In genomic region chr17:7294614-7295153, GRCh38 we compare ENCODE assay signal across 8 cellular contexts. TPM values are rescaled to one million over a fixed set of nuclear protein-coding genes. Genes with fewer than 3 reads are reported as not detected.
DNase-seq lines count a peak whose midpoint lies in the region; ATAC-seq and TF ChIP-seq lines count a peak whose summit lies in the region.

TSS of gene YBX2 (minus strand) at chr17:7294639. CDS start at chr17:7294500, 139 bp downstream.

- ATAC-seq in GM19023 (IDR thresholded peaks at IDR 0.05; ENCODE audit: unreplicated experiment): no peak

- H3K27me3 Mint-ChIP-seq in neural progenitor cell (ENCODE audit: insufficient read depth, low read depth): peaks cover 28% of the 10 kb centered on the region

- POLR2A ChIA-PET in HEK293 (lab: Yijun Ruan, JAX): no interaction called here

- TF ChIP-seq EP300 in tibial nerve (IDR thresholded peaks at IDR 0.05): no peak

- H3K9ac ChIP-seq in neural progenitor cell: no peak within 1 kb of the TSS

- DNase-seq in AG09309 (ENCODE audit: low read depth) (no peak), NCI-H526 (lab: John Stamatoyannopoulos, UW) (peak; percentile 77 to 97), erythroblast (lab: John Stamatoyannopoulos, UW) (peak; percentile 76 to 80), neural progenitor cell (ENCODE audit: low spot score) (peak; percentile 95), tibial nerve (ENCODE audit: low spot score in 2 of 2) (no peak)
- DNase-seq in activated CD8-positive, alpha-beta memory T cell treated with anti-CD3 and anti-CD28 coated beads, Interleukin-2, amount 50 U/mL, for 48 hours: peak; percentile 88

- H3K4me1 ChIP-seq in HEK293 (ENCODE audit: control insufficient read depth, insufficient read depth, low read length): peaks cover 6% of the 10 kb centered on the region; the same call in 1 of the 2 replicates
- peaks cover 7% of the 10 kb centered on the region for H3K4me1 ChIP-seq in neural progenitor cell
- peaks cover 0 to 38% (median 25%) of the 10 kb centered on the region in 4 donors for H3K4me1 ChIP-seq in tibial nerve

- peak within 1 kb of the TSS; percentile 80 for H3K4me3 Mint-ChIP-seq in neural progenitor cell

- CTCF ChIA-PET in HEK293 (lab: Yijun Ruan, JAX): no interaction called here

- peaks cover 11% of the 10 kb centered on the region for H4K20me1 ChIP-seq in neural progenitor cell (ENCODE audit: low read depth)

- H3K27ac Mint-ChIP-seq in neural progenitor cell: no peak within 1 kb of the TSS

- H3K4me2 ChIP-seq in neural progenitor cell: peak within 1 kb of the TSS; percentile 77

- peak within 1 kb of the TSS; percentile 37; the same call in 1 of the 2 replicates for H3K27ac ChIP-seq in HEK293 (ENCODE audit: extremely low read depth, low read depth, low read length)
- no peak within 1 kb of the TSS for H3K27ac ChIP-seq in neural progenitor cell
- peak within 1 kb of the TSS in 1 of 4 donors; percentile 26 for H3K27ac ChIP-seq in tibial nerve

- TF ChIP-seq CTCF in AG09309 (IDR thresholded peaks at IDR 0.05; ENCODE audit: control insufficient read depth, insufficient read depth, low read depth, low read length, missing control alignments) (no peak), HEK293 (tag by site-specific recombination; IDR thresholded peaks at IDR 0.05) (no peak), neural progenitor cell (IDR thresholded peaks at IDR 0.05) (no peak), tibial nerve (IDR thresholded peaks at IDR 0.05) (no peak)

- H3K27me3 ChIP-seq in neural progenitor cell (peaks cover 92% of the 10 kb centered on the region), tibial nerve (peaks cover 0 to 60% of the 10 kb centered on the region in 2 donors)

- H3K4me1 Mint-ChIP-seq in neural progenitor cell: peaks cover 19% of the 10 kb centered on the region

- peaks cover 40% of the 10 kb centered on the region for H3F3A ChIP-seq in neural progenitor cell (ENCODE audit: low read depth)

- H3K79me2 ChIP-seq in neural progenitor cell (ENCODE audit: low read depth): no peaks in the 10 kb centered on the region

- peak within 1 kb of the TSS; percentile 21 for H3K4me3 ChIP-seq in AG09309 (ENCODE audit: control insufficient read depth, low read depth, low read length)
- peak within 1 kb of the TSS; percentile 6; the same call in 1 of the 2 replicates for H3K4me3 ChIP-seq in HEK293 (ENCODE audit: low read depth, low read length)
- H3K4me3 ChIP-seq in neural progenitor cell: peak within 1 kb of the TSS; percentile 45
- H3K4me3 ChIP-seq in tibial nerve: peak within 1 kb of the TSS; percentile 1 to 45 (median 23)

- WGBS in tibial nerve, 2 donors: 3 to 6% methylated on average over 8 to 16 of the region's 57 CpGs

- no peaks in the 10 kb centered on the region for H3K36me3 Mint-ChIP-seq in neural progenitor cell

- no peaks in the 10 kb centered on the region for H3K36me3 ChIP-seq in HEK293 (ENCODE audit: control insufficient read depth in 2 of 2, insufficient read depth in 1 of 2, low read length in 2 of 2)
- H3K36me3 ChIP-seq in neural progenitor cell: no peaks in the 10 kb centered on the region
- no peaks in the 10 kb centered on the region for H3K36me3 ChIP-seq in tibial nerve

- no peak for TF ChIP-seq POLR2A in erythroblast (IDR thresholded peaks at IDR 0.05; ENCODE audit: low read length)
- TF ChIP-seq POLR2A in tibial nerve (IDR thresholded peaks at IDR 0.05): no peak

- H2AFZ ChIP-seq in neural progenitor cell (replicated peaks): no peak within 1 kb of the TSS

- no peaks in the 10 kb centered on the region for H3K9me3 ChIP-seq in HEK293 (ENCODE audit: control insufficient read depth, insufficient read depth, low read depth, low read length)
- H3K9me3 ChIP-seq in neural progenitor cell (ENCODE audit: low read depth): no peaks in the 10 kb centered on the region
- H3K9me3 ChIP-seq in tibial nerve: no peaks in the 10 kb centered on the region

- peaks cover 2% of the 10 kb centered on the region for H3K9me3 Mint-ChIP-seq in neural progenitor cell

TF ChIP-seq in HEK293, 187 proteins besides CTCF, POLR2A, EP300 and RAD21 (continues in another document):
- TF ChIP-seq ZNF610 (tag by site-specific recombination; IDR thresholded peaks at IDR 0.05; ENCODE audit: borderline replicate concordance) (no peak), ZNF148 (tag by site-specific recombination; IDR thresholded peaks at IDR 0.05; ENCODE audit: borderline replicate concordance) (no peak), KLF16 (tag by site-specific recombination; IDR thresholded peaks at IDR 0.05) (peak; percentile 58), PRDM1 (tag by site-specific recombination; IDR thresholded peaks at IDR 0.05) (no peak), ZNF366 (tag by site-specific recombination; conservative IDR thresholded peaks at IDR 0.05) (0 out of 2 replicates have a peak, but pooled peaks have one; percentile 19), IKZF3 (tag by site-specific recombination; IDR thresholded peaks at IDR 0.05) (no peak), BCL6B (tag by site-specific recombination; IDR thresholded peaks at IDR 0.05) (no peak), SP2 (tag by site-specific recombination; IDR thresholded peaks at IDR 0.05) (peak; percentile 51), HIC1 (tag by site-specific recombination; IDR thresholded peaks at IDR 0.05) (peak; percentile 64; the same call in 1 of the 2 replicates), PATZ1 (tag by site-specific recombination; IDR thresholded peaks at IDR 0.05) (peak; percentile 59; the same call in 1 of the 2 replicates), ZNF335 (tag by site-specific recombination; conservative IDR thresholded peaks at IDR 0.05) (peak; percentile 54), ZNF169 (tag by site-specific recombination; IDR thresholded peaks at IDR 0.05) (no peak), SP3 (tag by site-specific recombination; IDR thresholded peaks at IDR 0.05) (peak; percentile 43), KLF1 (tag by site-specific recombination; IDR thresholded peaks at IDR 0.05) (peak; percentile 77)

RNA-seq across cellular contexts. Expression of gene YBX2, which starts in this region (rescaled TPM):
- total RNA-seq in neural progenitor cell (ENCODE audit: low replicate concordance): 2.7 and 9.1 TPM in 2 replicates
- 1 to 10 TPM in 1 of 4 donors, under 1 TPM in 3; under 0.01 to 2.1 (median 0.52) TPM for total RNA-seq in tibial nerve

Comparison
In these comparisons a context has a peak if more than half of its experiments do, and no peak if none do; other contexts are left out.
1. DNase-seq: peak in NCI-H526 (2 of 2), activated CD8-positive, alpha-beta memory T cell treated with anti-CD3 and anti-CD28 coated beads, Interleukin-2, amount 50 U/mL, for 48 hours (single experiment), erythroblast (2 of 2) and neural progenitor cell (single experiment); none in AG09309 (single experiment) and tibial nerve (0 of 2).
2. Peak in every context shown above with its lines, with median percentiles within 50 percentile points of each other: H3K4me3 ChIP-seq.